In genomic region chr3:126267169-126267975, GRCh38 we compare ENCODE assay signal across 9 cellular contexts.
DNase-seq lines count a peak whose midpoint lies in the region; ATAC-seq, FAIRE-seq and TF ChIP-seq lines count a peak whose summit lies in the region.
"Had no signal": no experiment of that assay in that cellular context is flagged by ENCODE, and none has a peak within 500 bp of the region (broad histone marks: within the 10 kb centered on the region; RNA-seq: fewer than 3 reads in every experiment).

No MANE protein-coding gene starts in this region.

- TF ChIP-seq POLR2A in H54 (IDR thresholded peaks at IDR 0.05; ENCODE audit: low read depth, low read length) = no peak

- ATAC-seq in omental fat pad (ENCODE audit: low FRiP score) (peak; percentile 78), GM18870 (IDR thresholded peaks at IDR 0.05; ENCODE audit: unreplicated experiment) (no peak)
- ATAC-seq: K562 had no signal

- H3K27ac ChIP-seq in VCaP = peak overlapping the region; percentile 42; the same call in 1 of the 2 replicates

- DNase-seq in H54 (ENCODE audit: insufficient read length, low spot score) = peak; percentile 83
- peak; percentile 43 to 89 (median 74) for DNase-seq in head of caudate nucleus
- no peak for DNase-seq in omental fat pad (ENCODE audit: low spot score)
- no peak for DNase-seq in NCI-H1092 treated with DMSO at 0.1 percent for 48 hours (lab: John Stamatoyannopoulos, UW)
- no peak for DNase-seq in activated CD4-positive, alpha-beta T cell treated with anti-CD3 and anti-CD28 coated beads, Interleukin-2, amount 50 U/mL, for 4 hours
- DNase-seq in effector CD4-positive, alpha-beta T cell = no peak

- FAIRE-seq in H54 (lab: Jason Lieb, UNC) = no peak
- FAIRE-seq: K562 had no signal

- TF ChIP-seq CTCF in VCaP (conservative IDR thresholded peaks at IDR 0.05) = peak; percentile 28
- no peak for TF ChIP-seq CTCF in omental fat pad (IDR thresholded peaks at IDR 0.05)

- intact Hi-C loops in head of caudate nucleus (cut with DNase I) = loop anchor here (5.0 kb wide), 1 partner anchor 85 kb away; no protein-coding TSS in a partner anchor

Comparison
In these comparisons a context has a peak if more than half of its experiments do, and no peak if none do; other contexts are left out.
1. DNase-seq: peak in H54 (single experiment) and head of caudate nucleus (42 of 42); none in omental fat pad (single experiment), NCI-H1092 treated with DMSO at 0.1 percent for 48 hours (single experiment), activated CD4-positive, alpha-beta T cell treated with anti-CD3 and anti-CD28 coated beads, Interleukin-2, amount 50 U/mL, for 4 hours (0 of 2) and effector CD4-positive, alpha-beta T cell (single experiment).